In genomic region chr5:133371371-133372155, GRCh38 we compare ENCODE assay signal across 1 cellular context.
TF ChIP-seq lines count a peak whose summit lies in the region.

No MANE protein-coding gene starts in this region.

TF ChIP-seq in WTC11, 78 proteins besides CTCF, POLR2A, EP300 and RAD21 (continued from another document):
- TF ChIP-seq ARID4B (CRISPR knock-in tag; IDR thresholded peaks at IDR 0.05; ENCODE audit: borderline replicate concordance) (no peak), ZNF121 (CRISPR knock-in tag; IDR thresholded peaks at IDR 0.05) (no peak), ZSCAN18 (CRISPR knock-in tag; IDR thresholded peaks at IDR 0.05) (no peak)
TF ChIP-seq in WTC11: peak in this region for 0.
